Comparison of ENCODE assay signal across 8 cellular contexts in the genomic region with DNA sequence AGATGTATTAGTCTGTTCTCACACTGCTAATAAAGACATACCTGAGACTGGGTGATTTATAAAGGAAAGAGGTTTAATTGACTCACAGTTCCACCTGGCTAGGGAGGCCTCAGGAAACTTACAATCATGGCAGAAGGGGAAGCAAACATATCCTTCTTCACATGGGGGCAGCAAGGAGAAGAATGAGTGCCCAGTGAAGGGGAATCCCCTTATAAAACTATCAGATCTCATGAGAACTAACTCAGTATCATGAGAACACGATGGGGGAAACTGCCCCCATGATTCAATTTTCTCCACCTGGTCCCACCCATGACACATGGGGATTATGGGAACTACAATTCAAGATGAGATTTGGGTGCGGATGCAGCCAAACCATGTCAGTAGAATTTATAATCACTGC.
DNase-seq lines count a peak whose midpoint lies in the region; ATAC-seq, FAIRE-seq and TF ChIP-seq lines count a peak whose summit lies in the region.
"Not testable (repeated sequence)": the region's sequence is repeated elsewhere in the genome, so short reads cannot be mapped to it uniquely, and the experiment has no call there.

No MANE protein-coding gene starts in this region.

- peak; percentile 21 for ATAC-seq in GM18498 (IDR thresholded peaks at IDR 0.05; ENCODE audit: unreplicated experiment)
- peak; percentile 11 for ATAC-seq in GM19351 (IDR thresholded peaks at IDR 0.05; ENCODE audit: unreplicated experiment)
- peak; percentile 19 for ATAC-seq in GM21619 (IDR thresholded peaks at IDR 0.05; ENCODE audit: unreplicated experiment)
- ATAC-seq in HG02973 (IDR thresholded peaks at IDR 0.05; ENCODE audit: unreplicated experiment) = peak; percentile 10
- ATAC-seq in T-cell (replicated peaks in 1 of 4) = not testable (repeated sequence)
- peak; percentile 51 for ATAC-seq in GM12878
- ATAC-seq in stimulated activated naive CD8-positive, alpha-beta T cell treated with anti-CD3 and anti-CD28 coated beads, Interleukin-15, amount 100 ng/mL, for 72 hours = peak; percentile 53

- intact Hi-C loops in activated T-helper 1 cell treated with anti-CD3 and anti-CD28 coated beads, Interleukin-12 subunit alpha, Interleukin-12 subunit beta, Interleukin-2, Interleukin-4 antibody, amounts not matched to agents 30 ng/mL and 10 ng/mL and 1 ng/mL, durations not matched to agents 14 hours and 24 hours and 36 hours (cut with micrococcal nuclease) = loop anchor here (2.0 to 10.0 kb wide), 4 partner anchors 22 to 552 kb away; no protein-coding TSS in a partner anchor
- intact Hi-C loops in GM12878 (cut with micrococcal nuclease; ENCODE audit: unreplicated experiment) = not testable (repeated sequence)

- not testable (repeated sequence) for H3K9ac ChIP-seq in GM12878 (ENCODE audit: control insufficient read depth, insufficient read depth, low read length)

- not testable (repeated sequence) for H4K20me1 ChIP-seq in GM12878 (ENCODE audit: control insufficient read depth, insufficient read depth)

- H3K4me1 ChIP-seq in GM12878 (ENCODE audit: control insufficient read depth, insufficient read depth, low read length) = not testable (repeated sequence)

- H3K4me1 Mint-ChIP-seq in T-cell = peaks cover 57 to 84% (median 80%) of the 10 kb centered on the region in 3 donors
- peaks cover 45% of the 10 kb centered on the region for H3K4me1 Mint-ChIP-seq in activated T-helper 1 cell treated with anti-CD3 and anti-CD28 coated beads, Interleukin-12 subunit alpha, Interleukin-12 subunit beta, Interleukin-2, Interleukin-4 antibody, amounts not matched to agents 30 ng/mL and 10 ng/mL and 1 ng/mL, durations not matched to agents 14 hours and 24 hours and 36 hours (ENCODE audit: low read depth)
- H3K4me1 Mint-ChIP-seq in stimulated activated naive CD8-positive, alpha-beta T cell treated with anti-CD3 and anti-CD28 coated beads, Interleukin-15, amount 100 ng/mL, for 72 hours = peaks cover 49% of the 10 kb centered on the region

- H3K9me3 ChIP-seq in GM12878 (replicated peaks; ENCODE audit: control insufficient read depth, insufficient read depth, low read length) = not testable (repeated sequence)

- peak; percentile 16; the same call in 1 of the 2 replicates for TF ChIP-seq RAD21 in GM12878 (IDR thresholded peaks at IDR 0.05; ENCODE audit: insufficient read depth, low read depth, low read length)

- TF ChIP-seq EP300 in GM12878 (IDR thresholded peaks at IDR 0.05; ENCODE audit: borderline replicate concordance in 1 of 2, control insufficient read depth in 1 of 2, low read depth in 2 of 2, low read length in 2 of 2) = not testable (repeated sequence)

- not testable (repeated sequence) for H3K36me3 ChIP-seq in GM12878 (ENCODE audit: control insufficient read depth in 2 of 2, insufficient read depth in 2 of 2, low read length in 1 of 2)

- H3K4me2 ChIP-seq in GM12878 (ENCODE audit: control insufficient read depth, insufficient read depth) = peak overlapping the region; percentile 75

- TF ChIP-seq POLR2A in GM12878 (IDR thresholded peaks at IDR 0.05; ENCODE audit: low read depth, low read length) = not testable (repeated sequence)

- CTCF ChIA-PET in T-cell (lab: Charles Lee) = interaction anchor here in 1 of 2 donors (0.6 kb wide), 1 partner anchor 940 kb away, joined by 3 read pairs; no protein-coding TSS in a partner anchor
- CTCF ChIA-PET in GM12878 (lab: Yijun Ruan, JAX) = not testable (repeated sequence)

- not testable (repeated sequence) for FAIRE-seq in GM12878 (lab: Jason Lieb, UNC)

- POLR2A ChIA-PET in T-cell (lab: Charles Lee); GM12878 (lab: Charles Lee): not testable (repeated sequence)

- peak overlapping the region; percentile 17; the same call in 1 of the 2 replicates for H2AFZ ChIP-seq in GM12878 (ENCODE audit: control insufficient read depth, low read depth, low read length)

- SMC1A ChIA-PET in GM12878 (lab: Charles Lee; ENCODE audit: uncharacterized antibody, unreplicated experiment) = not testable (repeated sequence)

- BruUV-seq in GM12878 (replicated peaks; lab: Mats Ljungman, UMichigan) = not testable (repeated sequence)

- not testable (repeated sequence) for DNase-seq in T-cell; activated T-helper 1 cell treated with anti-CD3 and anti-CD28 coated beads, Interleukin-12 subunit alpha, Interleukin-12 subunit beta, Interleukin-2, Interleukin-4 antibody, amounts not matched to agents 30 ng/mL and 10 ng/mL and 1 ng/mL, durations not matched to agents 14 hours and 24 hours and 36 hours (ENCODE audit: low spot score); GM12878 (ENCODE audit: low read depth, low spot score); stimulated activated naive CD8-positive, alpha-beta T cell treated with anti-CD3 and anti-CD28 coated beads, Interleukin-15, amount 100 ng/mL, for 72 hours

- RAD21 ChIA-PET in GM12878 (lab: Charles Lee; ENCODE audit: unreplicated experiment) = not testable (repeated sequence)

- peak overlapping the region; percentile 56; the same call in 1 of the 2 replicates for H3K27ac ChIP-seq in GM12878 (ENCODE audit: control insufficient read depth, insufficient read depth)

- peak overlapping the region; percentile 68 to 78 for H3K27ac Mint-ChIP-seq in T-cell
- peak overlapping the region; percentile 82 for H3K27ac Mint-ChIP-seq in activated T-helper 1 cell treated with anti-CD3 and anti-CD28 coated beads, Interleukin-12 subunit alpha, Interleukin-12 subunit beta, Interleukin-2, Interleukin-4 antibody, amounts not matched to agents 30 ng/mL and 10 ng/mL and 1 ng/mL, durations not matched to agents 14 hours and 24 hours and 36 hours
- H3K27ac Mint-ChIP-seq in stimulated activated naive CD8-positive, alpha-beta T cell treated with anti-CD3 and anti-CD28 coated beads, Interleukin-15, amount 100 ng/mL, for 72 hours = peak overlapping the region in 1 of 2 donors; percentile 75

- TF ChIP-seq CTCF in GM12878 (IDR thresholded peaks at IDR 0.05 in 2 of 3, conservative IDR thresholded peaks at IDR 0.05 in 1 of 3; ENCODE audit: control insufficient read depth in 2 of 3, extremely low read depth in 1 of 3, insufficient read depth in 1 of 3, low read depth in 3 of 3, low read length in 3 of 3) = not testable (repeated sequence)

- in situ Hi-C loops in GM12878 (cut with MboI) = not testable (repeated sequence)

- not testable (repeated sequence) for H3K79me2 ChIP-seq in GM12878 (ENCODE audit: control insufficient read depth, insufficient read depth, low read length)

- H3K9me3 Mint-ChIP-seq in T-cell; stimulated activated naive CD8-positive, alpha-beta T cell treated with anti-CD3 and anti-CD28 coated beads, Interleukin-15, amount 100 ng/mL, for 72 hours: not testable (repeated sequence)
- H3K9me3 Mint-ChIP-seq in activated T-helper 1 cell treated with anti-CD3 and anti-CD28 coated beads, Interleukin-12 subunit alpha, Interleukin-12 subunit beta, Interleukin-2, Interleukin-4 antibody, amounts not matched to agents 30 ng/mL and 10 ng/mL and 1 ng/mL, durations not matched to agents 14 hours and 24 hours and 36 hours = peaks cover 20% of the 10 kb centered on the region

- not testable (repeated sequence) for H3K4me3 ChIP-seq in GM12878

- peaks cover 27% of the 10 kb centered on the region for H3K36me3 Mint-ChIP-seq in T-cell
- peaks cover 34% of the 10 kb centered on the region for H3K36me3 Mint-ChIP-seq in activated T-helper 1 cell treated with anti-CD3 and anti-CD28 coated beads, Interleukin-12 subunit alpha, Interleukin-12 subunit beta, Interleukin-2, Interleukin-4 antibody, amounts not matched to agents 30 ng/mL and 10 ng/mL and 1 ng/mL, durations not matched to agents 14 hours and 24 hours and 36 hours (ENCODE audit: low read depth)

- not testable (repeated sequence) for H3K27me3 Mint-ChIP-seq in T-cell; activated T-helper 1 cell treated with anti-CD3 and anti-CD28 coated beads, Interleukin-12 subunit alpha, Interleukin-12 subunit beta, Interleukin-2, Interleukin-4 antibody, amounts not matched to agents 30 ng/mL and 10 ng/mL and 1 ng/mL, durations not matched to agents 14 hours and 24 hours and 36 hours (ENCODE audit: insufficient read depth); stimulated activated naive CD8-positive, alpha-beta T cell treated with anti-CD3 and anti-CD28 coated beads, Interleukin-15, amount 100 ng/mL, for 72 hours

- WGBS in GM12878 (ENCODE audit: insufficient coverage, insufficient replicate concordance, low lambda C conversion rate, missing lambda C conversion rate) = 0% methylated on average over 2 of the region's 2 CpGs

- not testable (repeated sequence) for H3K27me3 ChIP-seq in GM12878 (replicated peaks in 1 of 2; ENCODE audit: control insufficient read depth in 2 of 2, insufficient read depth in 2 of 2, low read length in 1 of 2)

- H3K4me3 Mint-ChIP-seq in T-cell; activated T-helper 1 cell treated with anti-CD3 and anti-CD28 coated beads, Interleukin-12 subunit alpha, Interleukin-12 subunit beta, Interleukin-2, Interleukin-4 antibody, amounts not matched to agents 30 ng/mL and 10 ng/mL and 1 ng/mL, durations not matched to agents 14 hours and 24 hours and 36 hours: not testable (repeated sequence)
- peak overlapping the region; percentile 7 to 10 for H3K4me3 Mint-ChIP-seq in stimulated activated naive CD8-positive, alpha-beta T cell treated with anti-CD3 and anti-CD28 coated beads, Interleukin-15, amount 100 ng/mL, for 72 hours
